ENCODE assay signal across 14 cellular contexts in the genomic region with DNA sequence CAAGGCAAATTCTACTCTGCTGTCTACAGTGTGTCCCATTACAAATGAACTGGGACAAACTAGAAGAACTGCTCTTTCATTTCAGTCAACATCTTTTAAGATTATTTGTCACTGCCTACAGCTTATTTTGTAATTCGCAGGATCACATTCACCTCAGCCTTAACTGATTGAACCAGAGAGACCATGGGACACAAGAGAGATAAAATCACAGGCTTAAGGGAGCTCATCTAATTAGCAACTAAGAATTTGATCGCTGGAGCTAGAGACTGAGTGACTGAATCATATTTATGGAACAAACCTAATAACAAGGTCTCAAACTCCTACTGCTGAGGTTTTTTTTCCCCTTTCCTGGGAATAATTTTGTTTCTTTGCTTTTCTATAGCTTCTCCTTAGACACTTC.
DNase-seq lines count a peak whose midpoint lies in the region; ATAC-seq and TF ChIP-seq lines count a peak whose summit lies in the region.
"Had no signal": no experiment of that assay in that cellular context is flagged by ENCODE, and none has a peak within 500 bp of the region (broad histone marks: within the 10 kb centered on the region; RNA-seq: fewer than 3 reads in every experiment).

No MANE protein-coding gene starts in this region.

- H3K4me1 ChIP-seq in BE2C (peaks cover 3% of the 10 kb centered on the region), mesendoderm (ENCODE audit: control insufficient read depth, low read depth, low read length) (no peaks in the 10 kb centered on the region)
- H3K4me1 ChIP-seq: HAP-1 had no signal

- no peak overlapping the region for H3K9ac ChIP-seq in mesendoderm (ENCODE audit: low read length)

- intact Hi-C loops in posterior cingulate gyrus (cut with DNase I) (no loop called here), dorsolateral prefrontal cortex (cut with DNase I) (no loop called here)

- H3K27ac ChIP-seq in mesendoderm (ENCODE audit: low read depth, low read length) (no peak overlapping the region), dorsolateral prefrontal cortex (no peak overlapping the region)
- H3K27ac ChIP-seq: C4-2B had no signal

- H3K79me2 ChIP-seq in mesendoderm (ENCODE audit: control insufficient read depth, insufficient read depth, low read length), result no peaks in the 10 kb centered on the region

- no peak overlapping the region for H3K4me2 ChIP-seq in mesendoderm (ENCODE audit: low read length)

- H2AK5ac ChIP-seq in mesendoderm (ENCODE audit: low read length), result no peak overlapping the region

- no peak overlapping the region for H3K23ac ChIP-seq in mesendoderm (ENCODE audit: low read length)

- H3K36me3 ChIP-seq in BE2C, result no peaks in the 10 kb centered on the region
- no peaks in the 10 kb centered on the region for H3K36me3 ChIP-seq in mesendoderm (ENCODE audit: control insufficient read depth, insufficient read depth, low read length)
- H3K36me3 ChIP-seq: HAP-1 had no signal

- no peak for TF ChIP-seq CTCF in BE2C (IDR thresholded peaks at IDR 0.05; ENCODE audit: low read depth, low read length)
- TF ChIP-seq CTCF in dorsolateral prefrontal cortex (IDR thresholded peaks at IDR 0.05 in 54 of 56, conservative IDR thresholded peaks at IDR 0.05 in 2 of 56; ENCODE audit: low read depth in 1 of 56, partially characterized antibody in 56 of 56), result no peak

- H3K9me3 ChIP-seq in BE2C, result no peaks in the 10 kb centered on the region
- H3K9me3 ChIP-seq: HAP-1 had no signal

- no peaks in the 10 kb centered on the region for H3K79me1 ChIP-seq in mesendoderm (ENCODE audit: low read length)

- H3K18ac ChIP-seq in mesendoderm (ENCODE audit: low read length), result no peak overlapping the region

- no peak overlapping the region for H2BK120ac ChIP-seq in mesendoderm (ENCODE audit: low read depth, low read length)

- no peak; the same call in 2 of the 3 replicates for ATAC-seq in SK-N-SH treated with all-trans-retinoic acid at 6 μM for 48 hours
- ATAC-seq in activated CD4-positive, CD25-positive, alpha-beta regulatory T cell treated with anti-CD3 and anti-CD28 coated beads, Interleukin-2, amount 50 U/mL, for 24 hours, result no peak

- no peak overlapping the region for H3K56ac ChIP-seq in mesendoderm (ENCODE audit: low read length)

- no CpG with 5 or more reads among the region's 2 CpGs for WGBS in mesendoderm (ENCODE audit: extremely low coverage, insufficient coverage, low lambda C conversion rate)

- no peak overlapping the region for H4K8ac ChIP-seq in mesendoderm (ENCODE audit: low read depth, low read length)

- DNase-seq in BE2C, result no peak
- DNase-seq in NCI-H82 (lab: John Stamatoyannopoulos, UW), result peak; percentile 83
- peak; percentile 42 for DNase-seq in mesendoderm
- DNase-seq in posterior cingulate gyrus, result no peak
- DNase-seq in dorsolateral prefrontal cortex, result no peak
- DNase-seq: CD4-positive, alpha-beta memory T cell; COR-L47; DND-41; GDM1; GOT3 had no signal

- H3K27me3 ChIP-seq in BE2C (no peaks in the 10 kb centered on the region), mesendoderm (ENCODE audit: insufficient read depth, low read length, poor library complexity) (no peaks in the 10 kb centered on the region), dorsolateral prefrontal cortex (no peaks in the 10 kb centered on the region)

- H2BK5ac ChIP-seq in mesendoderm (ENCODE audit: low read length), result no peak overlapping the region

- H3K4me3 ChIP-seq in BE2C (ENCODE audit: low read depth, low read length), result peak overlapping the region; percentile 27
- H3K4me3 ChIP-seq in mesendoderm (ENCODE audit: low read length), result no peak overlapping the region
- no peak overlapping the region for H3K4me3 ChIP-seq in dorsolateral prefrontal cortex
- H3K4me3 ChIP-seq: HAP-1 had no signal

- no peak overlapping the region for H2BK15ac ChIP-seq in mesendoderm (replicated peaks; ENCODE audit: low read depth)

- H4K5ac ChIP-seq in mesendoderm (ENCODE audit: low read length), result no peak overlapping the region

- no peak overlapping the region for H3K4ac ChIP-seq in mesendoderm (ENCODE audit: low read depth, low read length)

TF ChIP-seq in SK-N-SH treated with all-trans-retinoic acid at 6 μM for 48 hours, 23 proteins besides CTCF, POLR2A, EP300 and RAD21:
- TF ChIP-seq ZNF565 (CRISPR knock-in tag; conservative IDR thresholded peaks at IDR 0.05; ENCODE audit: low read depth) (no peak), POU6F1 (CRISPR knock-in tag; IDR thresholded peaks at IDR 0.05; ENCODE audit: borderline replicate concordance, low read depth) (no peak), CSRNP3 (CRISPR knock-in tag; IDR thresholded peaks at IDR 0.05) (no peak), ZNF70 (CRISPR knock-in tag; IDR thresholded peaks at IDR 0.05) (peak; percentile 65; the same call in 1 of the 2 replicates)
- TF ChIP-seq, protein P1, sequence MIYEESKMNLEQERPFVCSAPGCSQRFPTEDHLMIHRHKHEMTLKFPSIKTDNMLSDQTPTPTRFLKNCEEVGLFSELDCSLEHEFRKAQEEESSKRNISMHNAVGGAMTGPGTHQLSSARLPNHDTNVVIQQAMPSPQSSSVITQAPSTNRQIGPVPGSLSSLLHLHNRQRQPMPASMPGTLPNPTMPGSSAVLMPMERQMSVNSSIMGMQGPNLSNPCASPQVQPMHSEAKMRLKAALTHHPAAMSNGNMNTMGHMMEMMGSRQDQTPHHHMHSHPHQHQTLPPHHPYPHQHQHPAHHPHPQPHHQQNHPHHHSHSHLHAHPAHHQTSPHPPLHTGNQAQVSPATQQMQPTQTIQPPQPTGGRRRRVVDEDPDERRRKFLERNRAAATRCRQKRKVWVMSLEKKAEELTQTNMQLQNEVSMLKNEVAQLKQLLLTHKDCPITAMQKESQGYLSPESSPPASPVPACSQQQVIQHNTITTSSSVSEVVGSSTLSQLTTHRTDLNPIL (CRISPR knock-in tag; IDR thresholded peaks at IDR 0.05; ENCODE audit: low read depth), result no peak

Comparison
In these comparisons a context has a peak if more than half of its experiments do, and no peak if none do; other contexts are left out.
1. DNase-seq: peak in NCI-H82 (single experiment) and mesendoderm (single experiment); none in BE2C (single experiment), posterior cingulate gyrus (0 of 10) and dorsolateral prefrontal cortex (0 of 10).